ENCODE assay signal across 1 cellular context in genomic region chr9:31372796-31373587, GRCh38.
TF ChIP-seq lines count a peak whose summit lies in the region.

No MANE protein-coding gene starts in this region.

TF ChIP-seq in GM12878, 131 proteins besides CTCF, POLR2A, EP300 and RAD21 (continued from another document):
- TF ChIP-seq CUX1 (IDR thresholded peaks at IDR 0.05; ENCODE audit: insufficient replicate concordance, low read depth, low read length) (no peak), HDAC6 (IDR thresholded peaks at IDR 0.05; ENCODE audit: unreplicated experiment) (no peak)
